Comparison of ENCODE assay signal across 16 cellular contexts in genomic region chr5:173721259-173722232, GRCh38.
A peak's percentile ranks its signal among the peaks of the same experiment; 100 is the strongest.
DNase-seq lines count a peak whose midpoint lies in the region; ATAC-seq, FAIRE-seq and TF ChIP-seq lines count a peak whose summit lies in the region.
"Had no signal": no experiment of that assay in that cellular context is flagged by ENCODE, and none has a peak within 500 bp of the region (broad histone marks: within the 10 kb centered on the region; RNA-seq: fewer than 3 reads in every experiment).

No MANE protein-coding gene starts in this region.

- H3K27ac ChIP-seq in brain microvascular endothelial cell, result no peak overlapping the region
- no peak overlapping the region for H3K27ac ChIP-seq in liver (ENCODE audit: low read depth in 1 of 2, low read length in 2 of 2)
- no peak overlapping the region for H3K27ac ChIP-seq in kidney (ENCODE audit: low read depth in 2 of 2, low read length in 2 of 2)
- H3K27ac ChIP-seq: coronary artery, esophagus squamous epithelium, hepatocyte had no signal

- peaks cover 10 to 27% (median 19%) of the 10 kb centered on the region in 4 donors for H3K4me1 ChIP-seq in liver (ENCODE audit: control insufficient read depth in 4 of 4, insufficient read depth in 4 of 4, low read length in 3 of 4)
- H3K4me1 ChIP-seq in kidney (ENCODE audit: control insufficient read depth in 1 of 2, insufficient read depth in 1 of 2, low read depth in 1 of 2, low read length in 2 of 2), result peaks cover 14 to 30% of the 10 kb centered on the region in 2 donors
- H3K4me1 ChIP-seq: esophagus squamous epithelium had no signal

- H3K4me3 ChIP-seq in brain microvascular endothelial cell (ENCODE audit: low read depth, low read length) (no peak overlapping the region), liver (ENCODE audit: low read depth in 1 of 3, low read length in 3 of 3) (no peak overlapping the region), kidney (ENCODE audit: low read length in 2 of 2) (no peak overlapping the region)
- H3K4me3 ChIP-seq: coronary artery, esophagus squamous epithelium, hepatocyte had no signal

- in situ Hi-C loops in brain microvascular endothelial cell (cut with HindIII; ENCODE audit: low pct_ligation_motif_present, low sequenced_read_pairs), result no loop called here

- H3K27ac Mint-ChIP-seq in activated naive CD4-positive, alpha-beta T cell treated with anti-CD3 and anti-CD28 coated beads for 36 hours, result no peak overlapping the region
- H3K27ac Mint-ChIP-seq: natural killer cell had no signal

- TF ChIP-seq CTCF in brain microvascular endothelial cell (IDR thresholded peaks at IDR 0.05; ENCODE audit: low read depth, low read length, missing control alignments) (peak; percentile 13), liver (IDR thresholded peaks at IDR 0.05; ENCODE audit: low read depth, low read length, missing input control) (no peak), kidney (IDR thresholded peaks at IDR 0.05; ENCODE audit: borderline replicate concordance, extremely low read depth, insufficient read depth) (no peak)

- H3K4me1 Mint-ChIP-seq in activated naive CD4-positive, alpha-beta T cell treated with anti-CD3 and anti-CD28 coated beads for 36 hours (ENCODE audit: low read depth), result no peaks in the 10 kb centered on the region
- H3K4me1 Mint-ChIP-seq: natural killer cell had no signal

- H3K27me3 ChIP-seq in brain microvascular endothelial cell (replicated peaks), result no peaks in the 10 kb centered on the region
- H3K27me3 ChIP-seq in liver (ENCODE audit: control insufficient read depth in 4 of 4, insufficient read depth in 4 of 4, low read length in 3 of 4), result no peaks in the 10 kb centered on the region
- H3K27me3 ChIP-seq: hepatocyte had no signal

- H3K9me3 ChIP-seq in liver (ENCODE audit: control insufficient read depth in 4 of 4, low read length in 3 of 4) (no peaks in the 10 kb centered on the region), kidney (ENCODE audit: control insufficient read depth in 1 of 2, low read length in 2 of 2) (no peaks in the 10 kb centered on the region)

- FAIRE-seq in kidney (lab: Jason Lieb, UNC) (no peak), urothelium cell line (lab: Jason Lieb, UNC) (no peak)

- peaks cover 5% of the 10 kb centered on the region for H3K27me3 Mint-ChIP-seq in activated naive CD4-positive, alpha-beta T cell treated with anti-CD3 and anti-CD28 coated beads for 36 hours (ENCODE audit: low read depth)

- no peak overlapping the region for H3K4me3 Mint-ChIP-seq in activated naive CD4-positive, alpha-beta T cell treated with anti-CD3 and anti-CD28 coated beads for 36 hours
- H3K4me3 Mint-ChIP-seq: natural killer cell had no signal

- CTCF ChIA-PET in activated naive CD4-positive, alpha-beta T cell treated with anti-CD3 and anti-CD28 coated beads for 36 hours (lab: Charles Lee), result no interaction called here

- H3K36me3 Mint-ChIP-seq in activated naive CD4-positive, alpha-beta T cell treated with anti-CD3 and anti-CD28 coated beads for 36 hours (ENCODE audit: low read depth), result no peaks in the 10 kb centered on the region
- H3K36me3 Mint-ChIP-seq: natural killer cell had no signal

- DNase-seq in left cardiac atrium, result no peak
- DNase-seq in Right ventricle myocardium inferior (ENCODE audit: missing footprints), result no peak
- no peak for DNase-seq in brain microvascular endothelial cell
- DNase-seq in kidney, result no peak
- no peak for DNase-seq in urothelium cell line (ENCODE audit: low spot score)
- no peak for DNase-seq in activated naive CD4-positive, alpha-beta T cell treated with anti-CD3 and anti-CD28 coated beads for 36 hours
- no peak for DNase-seq in RKO (ENCODE audit: low spot score)
- DNase-seq: activated CD8-positive, alpha-beta memory T cell treated with anti-CD3 and anti-CD28 coated beads, Interleukin-2, amount 50 U/mL, for 4 hours; esophagus squamous epithelium; left ventricle myocardium superior; natural killer cell; NCI-H1092; stimulated activated naive CD8-positive, alpha-beta T cell treated with anti-CD3 and anti-CD28 coated beads, Interleukin-15, Interleukin-2, amounts not matched to agents 100 U/mL and 50 U/mL, for 24 hours had no signal

- peaks cover 1% of the 10 kb centered on the region for H3K9me3 Mint-ChIP-seq in activated naive CD4-positive, alpha-beta T cell treated with anti-CD3 and anti-CD28 coated beads for 36 hours

- TF ChIP-seq RAD21 in liver (IDR thresholded peaks at IDR 0.05), result peak; percentile 30 to 37

- no peaks in the 10 kb centered on the region for H3K36me3 ChIP-seq in brain microvascular endothelial cell (replicated peaks)
- H3K36me3 ChIP-seq in liver (ENCODE audit: control insufficient read depth in 4 of 4, insufficient read depth in 3 of 4, low read depth in 1 of 4, low read length in 3 of 4), result no peaks in the 10 kb centered on the region
- H3K36me3 ChIP-seq in kidney (ENCODE audit: control insufficient read depth in 1 of 2, insufficient read depth in 2 of 2, low read length in 2 of 2), result no peaks in the 10 kb centered on the region
- H3K36me3 ChIP-seq: esophagus squamous epithelium had no signal

- H3K9ac ChIP-seq in liver (ENCODE audit: low read depth in 1 of 2, low read length in 2 of 2) (no peak overlapping the region), kidney (ENCODE audit: low read length in 2 of 2) (no peak overlapping the region)

- 55% methylated on average over 11 of the region's 11 CpGs for WGBS in liver

- ATAC-seq in left cardiac atrium, result peak; percentile 38 to 89
- no peak for ATAC-seq in Right ventricle myocardium inferior
- ATAC-seq: left ventricle myocardium superior; natural killer cell; stimulated activated naive CD8-positive, alpha-beta T cell treated with anti-CD3 and anti-CD28 coated beads, Interleukin-15, Interleukin-2, amounts not matched to agents 100 U/mL and 50 U/mL, for 24 hours had no signal

- intact Hi-C loops in left cardiac atrium (cut with DNase I) (no loop called here), Right ventricle myocardium inferior (cut with DNase I) (no loop called here), kidney (cut with DNase I) (no loop called here)
- intact Hi-C loops in activated naive CD4-positive, alpha-beta T cell treated with anti-CD3 and anti-CD28 coated beads for 36 hours (cut with micrococcal nuclease), result no loop called here

TF ChIP-seq in liver, 16 proteins besides CTCF, POLR2A, EP300 and RAD21:
- no peak for TF ChIP-seq EGR1 (IDR thresholded peaks at IDR 0.05; ENCODE audit: low read depth in 2 of 2)
- no peak for TF ChIP-seq REST (IDR thresholded peaks at IDR 0.05)
- TF ChIP-seq JUND (IDR thresholded peaks at IDR 0.05), result peak in 1 of 2 donors; percentile 62
- TF ChIP-seq RXRA (IDR thresholded peaks at IDR 0.05), result peak; percentile 19 to 63
- TF ChIP-seq FOXA1 (IDR thresholded peaks at IDR 0.05), result no peak
- peak in 1 of 2 donors; percentile 53 for TF ChIP-seq HNF4A (conservative IDR thresholded peaks at IDR 0.05)
- peak; percentile 13 for TF ChIP-seq MAX (IDR thresholded peaks at IDR 0.05)
